ENCODE assay signal across 1 cellular context in genomic region chr11:47406896-47407745, GRCh38.
TF ChIP-seq lines count a peak whose summit lies in the region.

No MANE protein-coding gene starts in this region.

TF ChIP-seq in HepG2, 621 proteins besides CTCF, POLR2A, EP300 and RAD21:
- TF ChIP-seq HNRNPL (IDR thresholded peaks at IDR 0.05; ENCODE audit: low read depth, low read length) = 0 out of 2 replicates have a peak, but pooled peaks have one; percentile 10
- no peak for TF ChIP-seq ZNF3 (CRISPR knock-in tag; IDR thresholded peaks at IDR 0.05)
- no peak for TF ChIP-seq GABPA (IDR thresholded peaks at IDR 0.05; ENCODE audit: low read depth, low read length)
- TF ChIP-seq GABPA (CRISPR knock-in tag; IDR thresholded peaks at IDR 0.05; ENCODE audit: low read depth) = no peak
- no peak for TF ChIP-seq ZSCAN30 (CRISPR knock-in tag; IDR thresholded peaks at IDR 0.05)
- no peak for TF ChIP-seq MATR3 (CRISPR knock-in tag; IDR thresholded peaks at IDR 0.05)
- no peak for TF ChIP-seq SATB2 (CRISPR knock-in tag; IDR thresholded peaks at IDR 0.05)
- TF ChIP-seq NFE2L1 (CRISPR knock-in tag; IDR thresholded peaks at IDR 0.05; ENCODE audit: borderline replicate concordance) = 0 out of 2 replicates have a peak, but pooled peaks have one; percentile 9
- TF ChIP-seq NR2F1 (CRISPR knock-in tag; IDR thresholded peaks at IDR 0.05) = no peak
- no peak for TF ChIP-seq ARHGAP35 (CRISPR knock-in tag; IDR thresholded peaks at IDR 0.05; ENCODE audit: borderline replicate concordance)
- TF ChIP-seq CEBPB (IDR thresholded peaks at IDR 0.05; ENCODE audit: borderline replicate concordance, low read depth, low read length) = peak; percentile 77
- no peak for TF ChIP-seq ZNF768 (CRISPR knock-in tag; IDR thresholded peaks at IDR 0.05)
- no peak for TF ChIP-seq ISX (CRISPR knock-in tag; conservative IDR thresholded peaks at IDR 0.05)
- TF ChIP-seq TEAD3 (CRISPR knock-in tag; optimal IDR thresholded peaks at IDR 0.05; ENCODE audit: borderline replicate concordance) = peak; percentile 45
- TF ChIP-seq KLF6 (CRISPR knock-in tag; IDR thresholded peaks at IDR 0.05) = no peak
- TF ChIP-seq ZBTB10 (CRISPR knock-in tag; IDR thresholded peaks at IDR 0.05; ENCODE audit: borderline replicate concordance) = no peak
- peak; percentile 46; the same call in 1 of the 2 replicates for TF ChIP-seq MAFF (IDR thresholded peaks at IDR 0.05; ENCODE audit: low read depth, low read length)
- no peak for TF ChIP-seq ZNF281 (CRISPR knock-in tag; IDR thresholded peaks at IDR 0.05; ENCODE audit: borderline replicate concordance)
- TF ChIP-seq MAFK (conservative IDR thresholded peaks at IDR 0.05 in 1 of 2, IDR thresholded peaks at IDR 0.05 in 1 of 2; ENCODE audit: low read length in 2 of 2) = peak; percentile 53 to 63; a peak in 3 of 4 replicates
- no peak for TF ChIP-seq ZNF547 (CRISPR knock-in tag; IDR thresholded peaks at IDR 0.05)
